ENCODE assay signal across 10 cellular contexts in the genomic region with DNA sequence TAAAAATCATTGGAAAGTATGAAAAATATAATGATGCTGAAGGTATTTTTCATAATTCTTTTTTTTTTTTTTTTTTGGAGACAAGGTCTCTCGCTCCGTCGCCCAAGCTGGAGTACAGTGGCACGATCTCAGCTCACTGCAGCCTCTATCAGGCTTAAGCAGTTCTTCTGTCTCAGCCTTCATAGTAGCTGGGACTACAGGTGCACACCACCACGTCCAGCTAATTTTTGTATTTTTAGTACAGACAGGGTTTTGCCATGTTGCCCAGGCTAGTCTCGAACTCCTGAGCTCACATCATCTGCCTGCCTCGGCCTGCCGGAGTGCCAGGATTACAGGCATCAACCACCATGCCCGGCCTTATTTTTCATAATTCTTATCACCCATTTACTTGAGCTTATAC. TPM values are rescaled to one million over a fixed set of nuclear protein-coding genes. Genes with fewer than 3 reads are reported as not detected.
DNase-seq lines count a peak whose midpoint lies in the region; ATAC-seq and TF ChIP-seq lines count a peak whose summit lies in the region.
"Had no signal": no experiment of that assay in that cellular context is flagged by ENCODE, and none has a peak within 500 bp of the region (broad histone marks: within the 10 kb centered on the region; RNA-seq: fewer than 3 reads in every experiment).

No MANE protein-coding gene starts in this region.

- no peak overlapping the region for H4K5ac ChIP-seq in H9 (ENCODE audit: insufficient read length, low read depth, low read length)

- no peaks in the 10 kb centered on the region for H3K27me3 Mint-ChIP-seq in activated naive CD8-positive, alpha-beta T cell treated with anti-CD3 and anti-CD28 coated beads, Interleukin-2, amount 50 U/mL, for 24 hours
- H3K27me3 Mint-ChIP-seq in H9 (ENCODE audit: low read depth), result no peaks in the 10 kb centered on the region

- H3K27ac ChIP-seq in heart right ventricle, result peak overlapping the region in 9 of 10 donors; percentile 47 to 99 (median 56)
- peak overlapping the region; percentile 41 for H3K27ac ChIP-seq in muscle layer of colon (ENCODE audit: low read depth, low read length)
- H3K27ac ChIP-seq in upper lobe of right lung, result peak overlapping the region; percentile 83
- H3K27ac ChIP-seq in H9 (ENCODE audit: insufficient read length, low read depth, low read length), result no peak overlapping the region

- no peaks in the 10 kb centered on the region for H3K9me3 Mint-ChIP-seq in activated naive CD8-positive, alpha-beta T cell treated with anti-CD3 and anti-CD28 coated beads, Interleukin-2, amount 50 U/mL, for 24 hours
- H3K9me3 Mint-ChIP-seq in H9, result no peaks in the 10 kb centered on the region

- no peak overlapping the region for H3K18ac ChIP-seq in H9 (ENCODE audit: insufficient read length, low read depth, low read length)

- H3K4me3 Mint-ChIP-seq in activated naive CD8-positive, alpha-beta T cell treated with anti-CD3 and anti-CD28 coated beads, Interleukin-2, amount 50 U/mL, for 24 hours, result peak overlapping the region; percentile 86
- no peak overlapping the region for H3K4me3 Mint-ChIP-seq in H9

- H3K23me2 ChIP-seq in H9 (ENCODE audit: insufficient read length, low read depth, low read length, poor library complexity, severe bottlenecking), result no peaks in the 10 kb centered on the region

- no peak overlapping the region for H3K4me2 ChIP-seq in H9 (ENCODE audit: insufficient read depth, insufficient read length, low read length)

- no peaks in the 10 kb centered on the region for H3K79me2 ChIP-seq in H9 (ENCODE audit: insufficient read depth, low read length)

- H3K27ac Mint-ChIP-seq in activated naive CD8-positive, alpha-beta T cell treated with anti-CD3 and anti-CD28 coated beads, Interleukin-2, amount 50 U/mL, for 24 hours, result peak overlapping the region; percentile 99
- H3K27ac Mint-ChIP-seq in H9, result no peak overlapping the region

- H3K27me3 ChIP-seq in heart right ventricle, result no peaks in the 10 kb centered on the region
- no peaks in the 10 kb centered on the region for H3K27me3 ChIP-seq in muscle layer of colon (ENCODE audit: control insufficient read depth in 1 of 2, insufficient read depth in 2 of 2, low read length in 2 of 2)
- H3K27me3 ChIP-seq in upper lobe of right lung, result no peaks in the 10 kb centered on the region
- no peaks in the 10 kb centered on the region for H3K27me3 ChIP-seq in H9 (ENCODE audit: insufficient read depth, low read length)

- H2BK120ac ChIP-seq in H9 (ENCODE audit: low read depth, low read length, poor library complexity, severe bottlenecking), result no peak overlapping the region

- H3T11ph ChIP-seq in H9 (ENCODE audit: low read length), result no peak overlapping the region

- intact Hi-C loops in heart right ventricle (cut with DNase I), result no loop called here
- intact Hi-C loops in left cardiac atrium (cut with DNase I), result no loop called here
- intact Hi-C loops in upper lobe of right lung (cut with DNase I), result no loop called here

- peaks cover 95% of the 10 kb centered on the region for H3K4me1 Mint-ChIP-seq in activated naive CD8-positive, alpha-beta T cell treated with anti-CD3 and anti-CD28 coated beads, Interleukin-2, amount 50 U/mL, for 24 hours
- peaks cover 6 to 13% of the 10 kb centered on the region in 2 experiments for H3K4me1 Mint-ChIP-seq in H9

- no peak for ATAC-seq in heart right ventricle
- ATAC-seq in left cardiac atrium, result no peak
- ATAC-seq in activated naive CD8-positive, alpha-beta T cell treated with anti-CD3 and anti-CD28 coated beads, Interleukin-2, amount 50 U/mL, for 24 hours, result no peak
- no peak for ATAC-seq in upper lobe of right lung
- no peak for ATAC-seq in HG03354 (IDR thresholded peaks at IDR 0.05; ENCODE audit: poor library complexity, severe bottlenecking, unreplicated experiment)

- no peak for DNase-seq in heart right ventricle
- no peak for DNase-seq in left cardiac atrium
- no peak for DNase-seq in activated naive CD8-positive, alpha-beta T cell treated with anti-CD3 and anti-CD28 coated beads, Interleukin-2, amount 50 U/mL, for 24 hours
- no peak for DNase-seq in upper lobe of right lung
- no peak for DNase-seq in H9
- no peak for DNase-seq in SHP77 treated with DMSO at 0.1 percent for 48 hours (lab: John Stamatoyannopoulos, UW)
- DNase-seq: activated effector memory CD4-positive, alpha-beta T cell treated with Interleukin-2 at 50 U/mL for 16 hours; NCI-H226 had no signal

- H3K4ac ChIP-seq in H9 (ENCODE audit: low read depth, low read length), result no peak overlapping the region

- no peak overlapping the region for H3K14ac ChIP-seq in H9 (ENCODE audit: insufficient read depth, low read length)

- peaks cover 60% of the 10 kb centered on the region for H3K36me3 Mint-ChIP-seq in activated naive CD8-positive, alpha-beta T cell treated with anti-CD3 and anti-CD28 coated beads, Interleukin-2, amount 50 U/mL, for 24 hours (ENCODE audit: low read depth)
- H3K36me3 Mint-ChIP-seq in H9 (ENCODE audit: insufficient read depth in 1 of 3, low read depth in 3 of 3), result peaks cover 0 to 2% (median 0%) of the 10 kb centered on the region in 3 experiments; a peak in 2 of 7 replicates

- H3K23ac ChIP-seq in H9 (ENCODE audit: insufficient read length, low read depth, low read length), result no peak overlapping the region

- H4K20me1 ChIP-seq in H9 (ENCODE audit: control insufficient read depth, insufficient read depth, insufficient read length), result no peaks in the 10 kb centered on the region

- H2BK20ac ChIP-seq in H9 (ENCODE audit: low read depth, low read length, poor library complexity, severe bottlenecking), result no peak overlapping the region

- no peak overlapping the region for H4K8ac ChIP-seq in H9 (replicated peaks; ENCODE audit: insufficient read length, low read depth, low read length)

- no peak overlapping the region for H2BK12ac ChIP-seq in H9 (ENCODE audit: insufficient read length, low read depth, low read length)

- H3K79me1 ChIP-seq in H9 (ENCODE audit: insufficient read depth, low read depth, low read length, poor library complexity, severe bottlenecking), result no peaks in the 10 kb centered on the region

- no peak overlapping the region for H2BK5ac ChIP-seq in H9 (ENCODE audit: insufficient read length, low read length)

- TF ChIP-seq CTCF in heart right ventricle (IDR thresholded peaks at IDR 0.05), result no peak
- no peak for TF ChIP-seq CTCF in upper lobe of right lung (IDR thresholded peaks at IDR 0.05)
- TF ChIP-seq CTCF in H9 (conservative IDR thresholded peaks at IDR 0.05), result no peak

- H3K4me3 ChIP-seq in heart right ventricle, result peak overlapping the region in 2 of 10 donors; percentile 11 to 25
- H3K4me3 ChIP-seq in muscle layer of colon (ENCODE audit: low read depth in 1 of 2, low read length in 2 of 2), result no peak overlapping the region
- H3K4me3 ChIP-seq in upper lobe of right lung, result no peak overlapping the region

- H3K9me3 ChIP-seq in heart right ventricle, result no peaks in the 10 kb centered on the region
- H3K9me3 ChIP-seq in muscle layer of colon (ENCODE audit: low read length), result no peaks in the 10 kb centered on the region
- H3K9me3 ChIP-seq in upper lobe of right lung, result no peaks in the 10 kb centered on the region
- H3K9me3 ChIP-seq in H9 (ENCODE audit: control insufficient read depth, low read depth, low read length), result no peaks in the 10 kb centered on the region

- H3K4me1 ChIP-seq in heart right ventricle (peaks cover 9 to 97% (median 29%) of the 10 kb centered on the region in 9 donors), muscle layer of colon (ENCODE audit: insufficient read depth, low read length) (peaks cover 17% of the 10 kb centered on the region), upper lobe of right lung (peaks cover 77% of the 10 kb centered on the region), H9 (ENCODE audit: insufficient read depth, low read length) (no peaks in the 10 kb centered on the region; the same call in 1 of the 2 replicates)

- H4K91ac ChIP-seq in H9 (ENCODE audit: insufficient read length, low read depth, low read length), result no peak overlapping the region

- no peak overlapping the region for H2AFZ ChIP-seq in H9 (ENCODE audit: low read length)

- H3K36me3 ChIP-seq in heart right ventricle (peaks cover 0 to 19% (median 0%) of the 10 kb centered on the region in 9 donors), muscle layer of colon (ENCODE audit: insufficient read depth, low read length) (no peaks in the 10 kb centered on the region), upper lobe of right lung (no peaks in the 10 kb centered on the region)

- no peak overlapping the region for H2AK5ac ChIP-seq in H9 (ENCODE audit: insufficient read length, low read length)

- H2BK15ac ChIP-seq in H9 (ENCODE audit: low read depth, low read length), result no peak overlapping the region

- H3K9ac ChIP-seq in muscle layer of colon (ENCODE audit: low read length), result no peak overlapping the region
- no peak overlapping the region for H3K9ac ChIP-seq in H9 (ENCODE audit: extremely low read depth, insufficient read length, low read length)

- WGBS in heart right ventricle, 2 donors, result 77 to 78% methylated on average over 9 of the region's 9 CpGs
- no CpG with 5 or more reads among the region's 9 CpGs for WGBS in H9 (ENCODE audit: extremely low coverage, insufficient read length, low lambda C conversion rate)

- no peak overlapping the region for H3K56ac ChIP-seq in H9 (ENCODE audit: insufficient read length, low read depth, low read length)

RNA-seq across cellular contexts. Expression of a gene that starts 13.3 kb away (rescaled TPM):
- total RNA-seq in heart right ventricle (10 to 100 TPM in 9 of 10 donors, 1 to 10 TPM in 1; 9.4 to 29.8 (median 12.2) TPM), left cardiac atrium (10 to 100 TPM; 17.9 to 25.6 TPM), upper lobe of right lung (55.3 TPM), H9 (2021) (8.2 and 8.7 TPM in 2 replicates)
- polyA plus RNA-seq in heart right ventricle, result 10 to 100 TPM; 12.2 to 16.5 TPM
